Comparison of ENCODE assay signal across 10 cellular contexts in the genomic region with DNA sequence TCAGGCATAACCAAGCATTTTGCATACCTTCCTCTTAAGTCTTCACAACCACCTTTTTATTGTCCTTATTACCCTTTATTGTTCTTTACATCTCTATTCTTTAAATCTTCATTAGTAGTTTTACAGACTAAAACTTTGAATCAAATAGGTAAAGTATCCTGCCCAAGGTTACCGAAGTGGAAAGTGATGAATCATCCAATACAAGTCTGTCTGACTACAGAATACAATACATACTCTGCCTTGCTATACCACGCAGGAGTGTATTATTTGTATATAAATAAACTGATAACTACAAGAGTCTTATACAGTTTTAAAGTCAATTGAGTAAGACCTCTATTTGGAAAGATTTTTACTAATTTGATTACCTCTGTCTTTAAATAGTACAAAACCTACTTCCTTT.
DNase-seq lines count a peak whose midpoint lies in the region; ATAC-seq and TF ChIP-seq lines count a peak whose summit lies in the region.
"Had no signal": no experiment of that assay in that cellular context is flagged by ENCODE, and none has a peak within 500 bp of the region (broad histone marks: within the 10 kb centered on the region; RNA-seq: fewer than 3 reads in every experiment).

No MANE protein-coding gene starts in this region.

- no peaks in the 10 kb centered on the region for H4K20me1 ChIP-seq in OCI-LY3 (ENCODE audit: insufficient read depth, low read length)

- peak overlapping the region; percentile 48 for H3K4me3 ChIP-seq in OCI-LY3 (ENCODE audit: low read length)
- no peak overlapping the region for H3K4me3 ChIP-seq in prostate gland
- H3K4me3 ChIP-seq: right atrium auricular region had no signal

- intact Hi-C loops in prostate gland (cut with DNase I), result no loop called here

- H3K4me1 ChIP-seq in OCI-LY3 (ENCODE audit: low read length), result peaks cover 23% of the 10 kb centered on the region
- H3K4me1 ChIP-seq in prostate gland (replicated peaks), result no peaks in the 10 kb centered on the region

- H3K9me3 ChIP-seq in OCI-LY3 (ENCODE audit: insufficient read depth, low read length), result no peaks in the 10 kb centered on the region
- H3K9me3 ChIP-seq in prostate gland, result no peaks in the 10 kb centered on the region
- H3K9me3 ChIP-seq: right atrium auricular region had no signal

- ATAC-seq in GM18870 (IDR thresholded peaks at IDR 0.05; ENCODE audit: unreplicated experiment) (peak; percentile 47), HG02571 (IDR thresholded peaks at IDR 0.05; ENCODE audit: unreplicated experiment) (peak; percentile 43), memory B cell (ENCODE audit: low read depth) (peak; percentile 62), GM21367 (IDR thresholded peaks at IDR 0.05; ENCODE audit: unreplicated experiment) (no peak)

- H3K79me2 ChIP-seq in OCI-LY3 (ENCODE audit: low read length), result peaks cover 83% of the 10 kb centered on the region

- H3K36me3 Mint-ChIP-seq in memory B cell, result peaks cover 3% of the 10 kb centered on the region

- H3K27ac ChIP-seq in OCI-LY3 (ENCODE audit: low read length) (0 out of 2 replicates have a peak overlapping the region, but pooled peaks have one; percentile 38), prostate gland (no peak overlapping the region)

- H3K9me3 Mint-ChIP-seq in memory B cell, result no peaks in the 10 kb centered on the region

- no peak for TF ChIP-seq CTCF in OCI-LY3 (IDR thresholded peaks at IDR 0.05; ENCODE audit: low read depth, low read length)
- no peak for TF ChIP-seq CTCF in prostate gland (IDR thresholded peaks at IDR 0.05)

- H3K9ac ChIP-seq in OCI-LY3 (ENCODE audit: low read length), result peak overlapping the region; percentile 23

- no peak for DNase-seq in memory B cell (ENCODE audit: low spot score in 2 of 2)
- no peak for DNase-seq in MV-4-11 (lab: John Stamatoyannopoulos, UW)
- no peak for DNase-seq in prostate gland (ENCODE audit: low spot score)
- DNase-seq: NCI-H1105, SIG-M5 had no signal

- H3K36me3 ChIP-seq in OCI-LY3 (replicated peaks; ENCODE audit: low read depth, low read length) (no peaks in the 10 kb centered on the region), prostate gland (no peaks in the 10 kb centered on the region)
- H3K36me3 ChIP-seq: right atrium auricular region had no signal

- H3K27me3 Mint-ChIP-seq in memory B cell, result no peaks in the 10 kb centered on the region

- H3K27me3 ChIP-seq in OCI-LY3 (ENCODE audit: low read depth, low read length) (no peaks in the 10 kb centered on the region), prostate gland (replicated peaks; ENCODE audit: insufficient read depth) (no peaks in the 10 kb centered on the region)
- H3K27me3 ChIP-seq: right atrium auricular region had no signal

- WGBS in prostate gland, result 88% methylated on average over 2 of the region's 2 CpGs

- H2AFZ ChIP-seq in OCI-LY3 (ENCODE audit: low read depth, low read length), result no peak overlapping the region

- H3K27ac Mint-ChIP-seq in memory B cell, result peak overlapping the region; percentile 75

- peak overlapping the region; percentile 72 for H3K4me2 ChIP-seq in OCI-LY3 (ENCODE audit: low read length)

- H3K4me3 Mint-ChIP-seq in memory B cell, result no peak overlapping the region

- peaks cover 35% of the 10 kb centered on the region for H3K4me1 Mint-ChIP-seq in memory B cell

- no peak for TF ChIP-seq POLR2A in prostate gland (IDR thresholded peaks at IDR 0.05)
